ENCODE assay signal across 16 cellular contexts in genomic region chr2:17594533-17595391, GRCh38. TPM values are rescaled to one million over a fixed set of nuclear protein-coding genes. Genes with fewer than 3 reads are reported as not detected.
DNase-seq lines count a peak whose midpoint lies in the region; ATAC-seq, FAIRE-seq and TF ChIP-seq lines count a peak whose summit lies in the region.
"Had no signal": no experiment of that assay in that cellular context is flagged by ENCODE, and none has a peak within 500 bp of the region (broad histone marks: within the 10 kb centered on the region; RNA-seq: fewer than 3 reads in every experiment).

No MANE protein-coding gene starts in this region.

- H3K27ac ChIP-seq in GM23248: peak overlapping the region; percentile 38
- no peak overlapping the region for H3K27ac ChIP-seq in K562 (ENCODE audit: extremely low read depth, low read depth, low read length)
- peak overlapping the region; percentile 61 for H3K27ac ChIP-seq in smooth muscle cell (ENCODE audit: low read depth)
- H3K27ac ChIP-seq in trophoblast cell (ENCODE audit: low read depth, low read length): no peak overlapping the region

- WGBS in GM23248 (ENCODE audit: low coverage in 1 of 2, low lambda C conversion rate in 2 of 2, missing lambda C conversion rate in 2 of 2), 2 experiments: 9 to 14% methylated on average over 7 of the region's 7 CpGs
- 20% methylated on average over 7 of the region's 7 CpGs for WGBS in K562 (ENCODE audit: insufficient coverage, low coverage, missing lambda C conversion rate)
- 42% methylated on average over 7 of the region's 7 CpGs for WGBS in smooth muscle cell (ENCODE audit: low lambda C conversion rate)
- WGBS in trophoblast cell (ENCODE audit: extremely low coverage, insufficient coverage, insufficient read length): no CpG with 5 or more reads among the region's 7 CpGs

- TF ChIP-seq EP300 in K562 (IDR thresholded peaks at IDR 0.05; ENCODE audit: low read length): no peak

- H3K79me1 ChIP-seq in trophoblast cell (ENCODE audit: low read length): no peaks in the 10 kb centered on the region

- H3K9me1 ChIP-seq in K562 (ENCODE audit: control insufficient read depth, insufficient read depth, low read length): no peaks in the 10 kb centered on the region

- no peaks in the 10 kb centered on the region for H3K27me3 ChIP-seq in GM23248 (replicated peaks; ENCODE audit: insufficient read depth)
- H3K27me3 ChIP-seq in K562 (ENCODE audit: control insufficient read depth in 2 of 2, insufficient read depth in 2 of 2, low read length in 2 of 2): no peaks in the 10 kb centered on the region
- H3K27me3 ChIP-seq in smooth muscle cell (ENCODE audit: low read depth): no peaks in the 10 kb centered on the region
- H3K27me3 ChIP-seq in trophoblast cell (ENCODE audit: insufficient read depth, low read length): no peaks in the 10 kb centered on the region

- BruUV-seq in K562 (replicated peaks; lab: Mats Ljungman, UMichigan): no TSS peak

- no peak for TF ChIP-seq RAD21 in K562 (CRISPR knock-in tag; conservative IDR thresholded peaks at IDR 0.05 in 1 of 2, IDR thresholded peaks at IDR 0.05 in 1 of 2)

- peak overlapping the region; percentile 15; the same call in 1 of the 2 replicates for H3K4me3 ChIP-seq in GM23248
- H3K4me3 ChIP-seq in K562: no peak overlapping the region
- H3K4me3 ChIP-seq in smooth muscle cell: no peak overlapping the region
- H3K4me3 ChIP-seq in trophoblast cell (ENCODE audit: low read depth, low read length): no peak overlapping the region

- intact Hi-C loops in K562 (cut with micrococcal nuclease): no loop called here

- no peak overlapping the region for H3K4ac ChIP-seq in trophoblast cell (ENCODE audit: low read depth, low read length)

- H3F3A ChIP-seq in GM23248 (ENCODE audit: insufficient read depth): peaks cover 19% of the 10 kb centered on the region
- H3F3A ChIP-seq in smooth muscle cell (ENCODE audit: low read depth): peaks cover 3% of the 10 kb centered on the region

- no peak overlapping the region for H2BK12ac ChIP-seq in trophoblast cell (ENCODE audit: low read length)

- no peak overlapping the region for H3K23ac ChIP-seq in trophoblast cell (ENCODE audit: low read length)

- no peaks in the 10 kb centered on the region for H3K9me2 ChIP-seq in GM23248 (ENCODE audit: insufficient read depth)

- in situ Hi-C loops in GM23248 (cut with MboI): no loop called here
- in situ Hi-C loops in K562 (cut with MboI): no loop called here

- no peaks in the 10 kb centered on the region for H3K79me2 ChIP-seq in GM23248 (ENCODE audit: insufficient read depth)
- H3K79me2 ChIP-seq in K562 (ENCODE audit: control insufficient read depth, insufficient read depth, low read length): no peaks in the 10 kb centered on the region
- H3K79me2 ChIP-seq in smooth muscle cell (ENCODE audit: low read depth): no peaks in the 10 kb centered on the region
- no peaks in the 10 kb centered on the region for H3K79me2 ChIP-seq in trophoblast cell (ENCODE audit: control insufficient read depth, insufficient read depth, low read length, poor library complexity)

- H4K8ac ChIP-seq in trophoblast cell (ENCODE audit: low read depth, low read length): no peak overlapping the region

- POLR2A ChIA-PET in K562 (lab: Yijun Ruan, JAX): no interaction called here

- no peak for ATAC-seq in K562
- ATAC-seq: Panc1; stimulated activated naive CD8-positive, alpha-beta T cell treated with anti-CD3 and anti-CD28 coated beads, Interleukin-15, amount 100 ng/mL, for 72 hours had no signal

- H4K20me1 ChIP-seq in GM23248 (ENCODE audit: insufficient read depth) (no peaks in the 10 kb centered on the region), K562 (replicated peaks; ENCODE audit: control insufficient read depth, insufficient read depth, low read length) (no peaks in the 10 kb centered on the region; the same call in 1 of the 2 replicates), smooth muscle cell (ENCODE audit: low read depth) (no peaks in the 10 kb centered on the region)

- TF ChIP-seq POLR2A in K562 (conservative IDR thresholded peaks at IDR 0.05): no peak

- DNase-seq in GM23248: peak; percentile 71
- DNase-seq in K562 (ENCODE audit: extremely low read depth in 1 of 4, low spot score in 3 of 4): no peak
- DNase-seq in islet precursor cell: peak; percentile 76
- no peak for DNase-seq in smooth muscle cell (lab: John Stamatoyannopoulos, UW; ENCODE audit: unreplicated experiment)
- DNase-seq in trophoblast cell: no peak
- DNase-seq in NAMALWA (ENCODE audit: low spot score): no peak
- DNase-seq in pons (ENCODE audit: low spot score): no peak
- DNase-seq in COLO668 (lab: John Stamatoyannopoulos, UW; ENCODE audit: unreplicated experiment): no peak
- DNase-seq: activated CD4-positive, alpha-beta T cell treated with anti-CD3 and anti-CD28 coated beads, Interleukin-2, amount 50 U/mL, for 48 hours; caudate nucleus; NCI-H1105 treated with DMSO at 0.1 percent for 48 hours; NCI-H446 treated with DMSO at 0.1 percent for 48 hours; retina; stimulated activated naive CD8-positive, alpha-beta T cell treated with anti-CD3 and anti-CD28 coated beads, Interleukin-15, amount 100 ng/mL, for 72 hours had no signal

- peaks cover 13% of the 10 kb centered on the region for H3K4me1 ChIP-seq in GM23248 (ENCODE audit: insufficient read depth)
- H3K4me1 ChIP-seq in K562 (replicated peaks in 1 of 2; ENCODE audit: control insufficient read depth in 2 of 2, insufficient read depth in 2 of 2, low read length in 2 of 2): peaks cover 0 to 25% of the 10 kb centered on the region in 2 experiments; a peak in 3 of 5 replicates
- H3K4me1 ChIP-seq in smooth muscle cell (ENCODE audit: low read depth): peaks cover 4% of the 10 kb centered on the region
- no peaks in the 10 kb centered on the region for H3K4me1 ChIP-seq in trophoblast cell (ENCODE audit: control insufficient read depth in 1 of 2, insufficient read depth in 2 of 2, low read length in 2 of 2)

- no peak overlapping the region for H2BK120ac ChIP-seq in trophoblast cell (ENCODE audit: insufficient read depth, low read length, poor library complexity)

- no peak overlapping the region for H4K91ac ChIP-seq in trophoblast cell (ENCODE audit: low read depth, low read length)

- no peak overlapping the region for H4K12ac ChIP-seq in trophoblast cell (ENCODE audit: low read depth, low read length)

- H3K14ac ChIP-seq in trophoblast cell (ENCODE audit: low read length): no peak overlapping the region

- H3K4me2 ChIP-seq in GM23248 (ENCODE audit: unreplicated experiment) (peak overlapping the region; percentile 57), K562 (ENCODE audit: insufficient read depth, low read length) (no peak overlapping the region; the same call in 1 of the 2 replicates), smooth muscle cell (peak overlapping the region; percentile 33), trophoblast cell (ENCODE audit: low read length) (no peak overlapping the region)

- no peak for FAIRE-seq in K562 (lab: Jason Lieb, UNC)

- TF ChIP-seq CTCF in K562 (IDR thresholded peaks at IDR 0.05 in 2 of 3, conservative IDR thresholded peaks at IDR 0.05 in 1 of 3; ENCODE audit: insufficient read depth in 2 of 3, low read depth in 1 of 3, low read length in 3 of 3) (no peak), smooth muscle cell (IDR thresholded peaks at IDR 0.05; ENCODE audit: borderline replicate concordance, insufficient read depth, poor library complexity, severe bottlenecking) (no peak)

- no peak overlapping the region for H2BK5ac ChIP-seq in trophoblast cell (ENCODE audit: low read depth, low read length, poor library complexity)

- H3K9me3 ChIP-seq in GM23248 (ENCODE audit: low read depth) (no peaks in the 10 kb centered on the region), K562 (replicated peaks; ENCODE audit: control insufficient read depth, insufficient read depth, low read depth, low read length) (no peaks in the 10 kb centered on the region), smooth muscle cell (replicated peaks; ENCODE audit: low read depth) (no peaks in the 10 kb centered on the region), trophoblast cell (ENCODE audit: insufficient read depth, low read depth, low read length) (no peaks in the 10 kb centered on the region)

- H2AFZ ChIP-seq in GM23248 (peak overlapping the region; percentile 67), K562 (ENCODE audit: low read depth, low read length) (0 out of 2 replicates have a peak overlapping the region, but pooled peaks have one; percentile 1), smooth muscle cell (ENCODE audit: low read depth) (no peak overlapping the region), trophoblast cell (ENCODE audit: insufficient read depth, low read length, poor library complexity) (no peak overlapping the region)

- H3K36me3 ChIP-seq in GM23248 (ENCODE audit: low read depth): no peaks in the 10 kb centered on the region
- H3K36me3 ChIP-seq in K562 (ENCODE audit: control insufficient read depth, insufficient read depth, low read length): no peaks in the 10 kb centered on the region
- H3K36me3 ChIP-seq in smooth muscle cell (ENCODE audit: low read depth): no peaks in the 10 kb centered on the region
- H3K36me3 ChIP-seq in trophoblast cell (ENCODE audit: control insufficient read depth in 1 of 2, insufficient read depth in 2 of 2, low read length in 2 of 2): no peaks in the 10 kb centered on the region

- H2AK5ac ChIP-seq in trophoblast cell (ENCODE audit: low read length): no peak overlapping the region

- CTCF ChIA-PET in K562 (lab: Yijun Ruan, JAX; ENCODE audit: low intra/inter-chr PET ratio): no interaction called here

- H3K18ac ChIP-seq in trophoblast cell (ENCODE audit: low read length): no peak overlapping the region

- peak overlapping the region; percentile 20; the same call in 1 of the 2 replicates for H3K9ac ChIP-seq in GM23248
- H3K9ac ChIP-seq in K562 (ENCODE audit: insufficient read depth in 1 of 2, low read depth in 2 of 2, low read length in 2 of 2): no peak overlapping the region
- H3K9ac ChIP-seq in smooth muscle cell (ENCODE audit: low read depth): no peak overlapping the region
- no peak overlapping the region for H3K9ac ChIP-seq in trophoblast cell (ENCODE audit: low read length)

RNA-seq across cellular contexts. Expression of gene VSNL1, which starts 54.3 kb away (rescaled TPM):
- total RNA-seq in GM23248 (2014; rRNA removed; shearing (Covaris generic)): 1.8 TPM in 1 of 2 replicates, not detected in the other
- polyA plus RNA-seq in GM23248 (2016; fragmentation: Nextera tagmentation; extraction: Ambion mirVana): 0.70 and 0.72 TPM in 2 replicates
- total RNA-seq in K562 (2011; cell fraction: chromatin; rRNA removed; ENCODE audit: low replicate concordance): not detected in 2 replicates
- total RNA-seq in K562 (2011; cell fraction: nucleolus; rRNA removed): not detected in 2 replicates
- total RNA-seq in K562 (2011; cell fraction: nucleoplasm; rRNA removed): not detected in 2 replicates
- not detected in 2 replicates for total RNA-seq in K562 (2014; rRNA removed)
- not detected in 2 replicates for total RNA-seq in K562 (2014; rRNA removed; fragmentation: Illumina TruSeq; extraction: Trizol)
- total RNA-seq in K562 (2015; rRNA removed; fragmentation: Illumina TruSeq; extraction: Trizol): not detected in 2 replicates
- not detected in 2 replicates for total RNA-seq in K562 (2021)
- polyA plus RNA-seq in K562 (2011; rRNA removed): 0.20 TPM in 1 of 2 replicates, not detected in the other
- polyA plus RNA-seq in K562 (2011; cell fraction: cytosol; rRNA removed): not detected in 2 replicates
- polyA plus RNA-seq in K562 (2011; cell fraction: nucleus; rRNA removed): not detected in 2 replicates
- 0.10 and 0.17 TPM in 2 replicates for polyA plus RNA-seq in K562 (2012)
- polyA plus RNA-seq in K562 (2014; fragmentation: Illumina TruSeq; extraction: Trizol): not detected in 2 replicates
- not detected for polyA plus RNA-seq in K562 (2014; fragmentation: Nextera tagmentation; extraction: Ambion mirVana)
- not detected in 2 replicates for polyA plus RNA-seq in K562 (2014; rRNA removed)
- not detected in 2 replicates for polyA minus RNA-seq in K562 (2011; rRNA and poly(A)+ RNA removed)
- not detected in 2 replicates for polyA minus RNA-seq in K562 (2011; cell fraction: cytosol; rRNA and poly(A)+ RNA removed)
- not detected in 2 replicates for polyA minus RNA-seq in K562 (2011; cell fraction: nucleus; rRNA and poly(A)+ RNA removed)
- 0.99 and 2.8 TPM in 2 replicates for total RNA-seq in smooth muscle cell
- polyA plus RNA-seq in smooth muscle cell: 4.5 and 5.2 TPM in 2 replicates
- 0.25 TPM in 2 replicates for polyA plus RNA-seq in trophoblast cell (2013)
- total RNA-seq: activated T-helper 2 cell treated with anti-CD3 and anti-CD28 coated beads, Interferon-gamma antibody, Interleukin-2, Interleukin-4, amounts not matched to agents 10 μg/mL and 5 μg/mL and 100 μg/mL, durations not matched to agents 14 hours and 24 hours and 36 hours had no signal

Comparison
In these comparisons a context has a peak if more than half of its experiments do, and no peak if none do; other contexts are left out.
1. DNase-seq: peak in GM23248 (single experiment) and islet precursor cell (single experiment); none in K562 (0 of 4), smooth muscle cell (single experiment), trophoblast cell (0 of 2), NAMALWA (single experiment), pons (single experiment) and COLO668 (single experiment).
2. H2AFZ ChIP-seq: peak in GM23248 (single experiment) and K562 (single experiment); none in smooth muscle cell (single experiment) and trophoblast cell (single experiment).
3. H3K27ac ChIP-seq: peak in GM23248 (single experiment) and smooth muscle cell (single experiment); none in K562 (single experiment) and trophoblast cell (single experiment).
4. H3K4me2 ChIP-seq: peak in GM23248 (single experiment) and smooth muscle cell (single experiment); none in K562 (single experiment) and trophoblast cell (single experiment).